In the genomic region with DNA sequence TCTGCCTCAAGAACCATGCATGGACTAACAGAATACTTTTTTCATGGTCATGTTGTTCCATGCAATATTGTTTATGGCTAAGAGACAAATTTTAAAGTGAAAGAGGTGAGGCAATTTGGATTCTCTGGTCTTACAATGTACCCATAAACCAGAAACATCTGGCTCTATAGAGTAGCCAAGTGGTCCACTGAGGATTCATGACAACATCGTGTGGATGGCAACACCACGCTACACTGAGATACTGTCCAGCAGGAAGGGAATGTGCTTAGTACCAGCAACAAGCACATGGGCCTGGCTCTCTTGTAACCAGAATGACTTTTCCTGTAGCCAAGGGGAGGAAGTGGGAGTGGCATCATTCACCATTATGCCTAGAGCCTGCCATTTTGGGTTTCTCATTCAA, we compare ENCODE assay signal across 4 cellular contexts.
"Had no signal": no experiment of that assay in that cellular context is flagged by ENCODE, and none has a peak within 500 bp of the region (broad histone marks: within the 10 kb centered on the region; RNA-seq: fewer than 3 reads in every experiment).

No MANE protein-coding gene starts in this region.

- DNase-seq: H9, HCEC 1CT, IMR-90 had no signal

- H3K9me3 Mint-ChIP-seq: GM23338, H9 had no signal

- ATAC-seq: GM23338 had no signal

- H3K4me2 ChIP-seq: GM23338 had no signal

- H2AFZ ChIP-seq: GM23338 had no signal

- H3K4me3 Mint-ChIP-seq: GM23338, H9 had no signal

- H3K27ac Mint-ChIP-seq: GM23338, H9 had no signal

- H3K4me3 ChIP-seq: GM23338 had no signal
